ENCODE assay signal across 1 cellular context in genomic region chr14:24431569-24432258, GRCh38.
TF ChIP-seq lines count a peak whose summit lies in the region.

No MANE protein-coding gene starts in this region.

TF ChIP-seq in HepG2, 621 proteins besides CTCF, POLR2A, EP300 and RAD21 (continued from another document and continues in another):
- TF ChIP-seq, protein P1, sequence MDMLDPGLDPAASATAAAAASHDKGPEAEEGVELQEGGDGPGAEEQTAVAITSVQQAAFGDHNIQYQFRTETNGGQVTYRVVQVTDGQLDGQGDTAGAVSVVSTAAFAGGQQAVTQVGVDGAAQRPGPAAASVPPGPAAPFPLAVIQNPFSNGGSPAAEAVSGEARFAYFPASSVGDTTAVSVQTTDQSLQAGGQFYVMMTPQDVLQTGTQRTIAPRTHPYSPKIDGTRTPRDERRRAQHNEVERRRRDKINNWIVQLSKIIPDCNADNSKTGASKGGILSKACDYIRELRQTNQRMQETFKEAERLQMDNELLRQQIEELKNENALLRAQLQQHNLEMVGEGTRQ (IDR thresholded peaks at IDR 0.05; ENCODE audit: low read depth, low read length): no peak
- TF ChIP-seq, protein P1 (CRISPR knock-in tag; IDR thresholded peaks at IDR 0.05; ENCODE audit: borderline replicate concordance): no peak
- TF ChIP-seq NKX3-1 (CRISPR knock-in tag; IDR thresholded peaks at IDR 0.05): no peak
- TF ChIP-seq ZNF569 (CRISPR knock-in tag; IDR thresholded peaks at IDR 0.05; ENCODE audit: borderline replicate concordance): no peak
- TF ChIP-seq GPBP1L1 (CRISPR knock-in tag; IDR thresholded peaks at IDR 0.05): no peak
- peak; percentile 97 for TF ChIP-seq ZC3H13 (CRISPR knock-in tag; IDR thresholded peaks at IDR 0.05)
- peak; percentile 64; the same call in 1 of the 2 replicates for TF ChIP-seq ATF7-NPFF (CRISPR knock-in tag; IDR thresholded peaks at IDR 0.05; ENCODE audit: low read depth)
- TF ChIP-seq ZBTB7B (CRISPR knock-in tag; IDR thresholded peaks at IDR 0.05): peak; percentile 78; the same call in 1 of the 2 replicates
- TF ChIP-seq XBP1 (CRISPR knock-in tag; IDR thresholded peaks at IDR 0.05): no peak
- no peak for TF ChIP-seq MLXIP (CRISPR knock-in tag; IDR thresholded peaks at IDR 0.05; ENCODE audit: borderline replicate concordance)
- peak; percentile 72 for TF ChIP-seq THRA (CRISPR knock-in tag; IDR thresholded peaks at IDR 0.05; ENCODE audit: borderline replicate concordance)
- TF ChIP-seq FOXO1 (CRISPR knock-in tag; IDR thresholded peaks at IDR 0.05): peak; percentile 69
- TF ChIP-seq TCF12 (IDR thresholded peaks at IDR 0.05): no peak
- TF ChIP-seq TCF12 (CRISPR knock-in tag; IDR thresholded peaks at IDR 0.05): no peak
- no peak for TF ChIP-seq ZNF879 (CRISPR knock-in tag; IDR thresholded peaks at IDR 0.05)
- peak; percentile 92; the same call in 1 of the 2 replicates for TF ChIP-seq KDM4B (CRISPR knock-in tag; IDR thresholded peaks at IDR 0.05)
- TF ChIP-seq, protein P2, sequence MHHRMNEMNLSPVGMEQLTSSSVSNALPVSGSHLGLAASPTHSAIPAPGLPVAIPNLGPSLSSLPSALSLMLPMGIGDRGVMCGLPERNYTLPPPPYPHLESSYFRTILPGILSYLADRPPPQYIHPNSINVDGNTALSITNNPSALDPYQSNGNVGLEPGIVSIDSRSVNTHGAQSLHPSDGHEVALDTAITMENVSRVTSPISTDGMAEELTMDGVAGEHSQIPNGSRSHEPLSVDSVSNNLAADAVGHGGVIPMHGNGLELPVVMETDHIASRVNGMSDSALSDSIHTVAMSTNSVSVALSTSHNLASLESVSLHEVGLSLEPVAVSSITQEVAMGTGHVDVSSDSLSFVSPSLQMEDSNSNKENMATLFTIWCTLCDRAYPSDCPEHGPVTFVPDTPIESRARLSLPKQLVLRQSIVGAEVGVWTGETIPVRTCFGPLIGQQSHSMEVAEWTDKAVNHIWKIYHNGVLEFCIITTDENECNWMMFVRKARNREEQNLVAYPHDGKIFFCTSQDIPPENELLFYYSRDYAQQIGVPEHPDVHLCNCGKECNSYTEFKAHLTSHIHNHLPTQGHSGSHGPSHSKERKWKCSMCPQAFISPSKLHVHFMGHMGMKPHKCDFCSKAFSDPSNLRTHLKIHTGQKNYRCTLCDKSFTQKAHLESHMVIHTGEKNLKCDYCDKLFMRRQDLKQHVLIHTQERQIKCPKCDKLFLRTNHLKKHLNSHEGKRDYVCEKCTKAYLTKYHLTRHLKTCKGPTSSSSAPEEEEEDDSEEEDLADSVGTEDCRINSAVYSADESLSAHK (CRISPR knock-in tag; IDR thresholded peaks at IDR 0.05; ENCODE audit: borderline replicate concordance): no peak
- TF ChIP-seq FOSL1 (CRISPR knock-in tag; IDR thresholded peaks at IDR 0.05; ENCODE audit: borderline replicate concordance): no peak
- peak; percentile 80; the same call in 1 of the 2 replicates for TF ChIP-seq NFE2L1 (CRISPR knock-in tag; IDR thresholded peaks at IDR 0.05; ENCODE audit: borderline replicate concordance)
- TF ChIP-seq EEA1 (CRISPR knock-in tag; IDR thresholded peaks at IDR 0.05; ENCODE audit: borderline replicate concordance): no peak
- no peak; the same call in 1 of the 2 replicates for TF ChIP-seq KLF12 (CRISPR knock-in tag; IDR thresholded peaks at IDR 0.05; ENCODE audit: borderline replicate concordance)
- no peak for TF ChIP-seq ZNF260 (CRISPR knock-in tag; IDR thresholded peaks at IDR 0.05; ENCODE audit: borderline replicate concordance, low read depth)
- TF ChIP-seq SMC3 (IDR thresholded peaks at IDR 0.05; ENCODE audit: low read length): peak; percentile 93
- TF ChIP-seq ZNF501 (CRISPR knock-in tag; IDR thresholded peaks at IDR 0.05): no peak
- peak; percentile 98 for TF ChIP-seq SP5 (CRISPR knock-in tag; IDR thresholded peaks at IDR 0.05; ENCODE audit: borderline replicate concordance, low read depth)
- TF ChIP-seq, protein P3, sequence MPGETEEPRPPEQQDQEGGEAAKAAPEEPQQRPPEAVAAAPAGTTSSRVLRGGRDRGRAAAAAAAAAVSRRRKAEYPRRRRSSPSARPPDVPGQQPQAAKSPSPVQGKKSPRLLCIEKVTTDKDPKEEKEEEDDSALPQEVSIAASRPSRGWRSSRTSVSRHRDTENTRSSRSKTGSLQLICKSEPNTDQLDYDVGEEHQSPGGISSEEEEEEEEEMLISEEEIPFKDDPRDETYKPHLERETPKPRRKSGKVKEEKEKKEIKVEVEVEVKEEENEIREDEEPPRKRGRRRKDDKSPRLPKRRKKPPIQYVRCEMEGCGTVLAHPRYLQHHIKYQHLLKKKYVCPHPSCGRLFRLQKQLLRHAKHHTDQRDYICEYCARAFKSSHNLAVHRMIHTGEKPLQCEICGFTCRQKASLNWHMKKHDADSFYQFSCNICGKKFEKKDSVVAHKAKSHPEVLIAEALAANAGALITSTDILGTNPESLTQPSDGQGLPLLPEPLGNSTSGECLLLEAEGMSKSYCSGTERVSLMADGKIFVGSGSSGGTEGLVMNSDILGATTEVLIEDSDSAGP (CRISPR knock-in tag; IDR thresholded peaks at IDR 0.05; ENCODE audit: borderline replicate concordance): no peak
- TF ChIP-seq, protein P4, sequence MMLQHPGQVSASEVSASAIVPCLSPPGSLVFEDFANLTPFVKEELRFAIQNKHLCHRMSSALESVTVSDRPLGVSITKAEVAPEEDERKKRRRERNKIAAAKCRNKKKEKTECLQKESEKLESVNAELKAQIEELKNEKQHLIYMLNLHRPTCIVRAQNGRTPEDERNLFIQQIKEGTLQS (CRISPR knock-in tag; IDR thresholded peaks at IDR 0.05): no peak
- peak; percentile 87 for TF ChIP-seq GATAD2A (CRISPR knock-in tag; IDR thresholded peaks at IDR 0.05)
- TF ChIP-seq TP53 (CRISPR knock-in tag; conservative IDR thresholded peaks at IDR 0.05): no peak
- no peak; the same call in 1 of the 2 replicates for TF ChIP-seq ZNF589 (CRISPR knock-in tag; conservative IDR thresholded peaks at IDR 0.05)
- no peak for TF ChIP-seq NFIB (CRISPR knock-in tag; IDR thresholded peaks at IDR 0.05; ENCODE audit: borderline replicate concordance)
- TF ChIP-seq SATB2 (CRISPR knock-in tag; IDR thresholded peaks at IDR 0.05): no peak
- TF ChIP-seq ZNF567 (CRISPR knock-in tag; IDR thresholded peaks at IDR 0.05; ENCODE audit: borderline replicate concordance): peak; percentile 67; the same call in 1 of the 2 replicates
- no peak for TF ChIP-seq SOX13 (IDR thresholded peaks at IDR 0.05)
- peak; percentile 18 to 57; a peak in 2 of 4 replicates for TF ChIP-seq SOX13 (CRISPR knock-in tag; conservative IDR thresholded peaks at IDR 0.05 in 1 of 2, IDR thresholded peaks at IDR 0.05 in 1 of 2)
- peak; percentile 87; the same call in 1 of the 2 replicates for TF ChIP-seq FIP1L1 (IDR thresholded peaks at IDR 0.05; ENCODE audit: borderline replicate concordance, insufficient read depth, low read depth, low read length)
- TF ChIP-seq ELK4 (CRISPR knock-in tag; IDR thresholded peaks at IDR 0.05; ENCODE audit: borderline replicate concordance): no peak
- peak; percentile 78; the same call in 1 of the 2 replicates for TF ChIP-seq ZSCAN29 (CRISPR knock-in tag; conservative IDR thresholded peaks at IDR 0.05)
- no peak for TF ChIP-seq SNAPC4 (CRISPR knock-in tag; IDR thresholded peaks at IDR 0.05)
- peak; percentile 10; the same call in 1 of the 2 replicates for TF ChIP-seq NFE2L2 (IDR thresholded peaks at IDR 0.05; ENCODE audit: low read length)
- no peak for TF ChIP-seq SRSF4 (IDR thresholded peaks at IDR 0.05; ENCODE audit: low read depth, low read length, poor library complexity, severe bottlenecking)
- TF ChIP-seq, protein P5, sequence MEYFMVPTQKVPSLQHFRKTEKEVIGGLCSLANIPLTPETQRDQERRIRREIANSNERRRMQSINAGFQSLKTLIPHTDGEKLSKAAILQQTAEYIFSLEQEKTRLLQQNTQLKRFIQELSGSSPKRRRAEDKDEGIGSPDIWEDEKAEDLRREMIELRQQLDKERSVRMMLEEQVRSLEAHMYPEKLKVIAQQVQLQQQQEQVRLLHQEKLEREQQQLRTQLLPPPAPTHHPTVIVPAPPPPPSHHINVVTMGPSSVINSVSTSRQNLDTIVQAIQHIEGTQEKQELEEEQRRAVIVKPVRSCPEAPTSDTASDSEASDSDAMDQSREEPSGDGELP (IDR thresholded peaks at IDR 0.05; ENCODE audit: borderline replicate concordance, low read depth): 0 out of 2 replicates have a peak, but pooled peaks have one; percentile 14
- TF ChIP-seq ZNF678 (CRISPR knock-in tag; IDR thresholded peaks at IDR 0.05): peak; percentile 73; the same call in 1 of the 2 replicates
- TF ChIP-seq SMAD3 (CRISPR knock-in tag; IDR thresholded peaks at IDR 0.05): peak; percentile 79
